Comparison of ENCODE assay signal across 39 cellular contexts in genomic region chr12:62885242-62885641, GRCh38. TPM values are rescaled to one million over a fixed set of nuclear protein-coding genes. Genes with fewer than 3 reads are reported as not detected.
"Had no signal": no experiment of that assay in that cellular context is flagged by ENCODE, and none has a peak within 500 bp of the region (broad histone marks: within the 10 kb centered on the region; RNA-seq: fewer than 3 reads in every experiment).

No MANE protein-coding gene starts in this region.

- ATAC-seq: activated naive CD4-positive, alpha-beta T cell treated with anti-CD3 and anti-CD28 coated beads, Interleukin-2, amount 50 U/mL, for 72 hours; activated naive CD8-positive, alpha-beta T cell treated with anti-CD3 and anti-CD28 coated beads, Interleukin-2, amount 50 U/mL, for 24 hours; activated T-cell treated with anti-CD3 and anti-CD28 coated beads, Interleukin-2, amount 50 U/mL, for 4 hours; activated T-cell treated with anti-CD3 and anti-CD28 coated beads, Interleukin-2, amount 50 U/mL, for 72 hours; activated T-helper 17 cell treated with anti-CD3 and anti-CD28 coated beads, Interleukin-2, amount 50 U/mL, for 72 hours; body of pancreas had no signal

- H3K4me3 Mint-ChIP-seq: activated naive CD4-positive, alpha-beta T cell treated with anti-CD3 and anti-CD28 coated beads for 36 hours; activated naive CD4-positive, alpha-beta T cell treated with anti-CD3 and anti-CD28 coated beads, Interleukin-2, amount 10 ng/mL, durations not matched to agents 7 days and 5 days; activated naive CD4-positive, alpha-beta T cell treated with anti-CD3 and anti-CD28 coated beads, Interleukin-2, amount 50 U/mL, for 24 hours; activated naive CD8-positive, alpha-beta T cell; activated naive CD8-positive, alpha-beta T cell treated with anti-CD3 and anti-CD28 coated beads for 36 hours; activated naive CD8-positive, alpha-beta T cell treated with anti-CD3 and anti-CD28 coated beads, Interleukin-2, amount 10 ng/mL, durations not matched to agents 7 days and 5 days; activated naive CD8-positive, alpha-beta T cell treated with anti-CD3 and anti-CD28 coated beads, Interleukin-2, amount 50 U/mL, for 24 hours; activated T-cell treated with anti-CD3 and anti-CD28 coated beads, Interleukin-2, amount 50 U/mL, for 24 hours; activated T-cell treated with anti-CD3 and anti-CD28 coated beads, Interleukin-2, amount 50 U/mL, for 4 hours; activated T-cell treated with anti-CD3 and anti-CD28 coated beads, Interleukin-2, amount 50 U/mL, for 72 hours; activated T-helper 1 cell treated with anti-CD3 and anti-CD28 coated beads, Interleukin-12 subunit alpha, Interleukin-12 subunit beta, Interleukin-2, Interleukin-4 antibody, amounts not matched to agents 30 ng/mL and 10 ng/mL and 1 ng/mL, durations not matched to agents 14 hours and 24 hours and 36 hours; activated T-helper 17 cell treated with anti-CD3 and anti-CD28 coated beads, Interleukin-2, amount 50 U/mL, for 72 hours; brain; central memory CD8-positive, alpha-beta T cell had no signal

- H3K36me3 Mint-ChIP-seq: activated naive CD4-positive, alpha-beta T cell treated with anti-CD3 and anti-CD28 coated beads, Interleukin-2, amount 10 ng/mL, durations not matched to agents 7 days and 5 days; activated naive CD4-positive, alpha-beta T cell treated with anti-CD3 and anti-CD28 coated beads, Interleukin-2, amount 50 U/mL, for 24 hours; activated naive CD4-positive, alpha-beta T cell treated with anti-CD3 and anti-CD28 coated beads, Interleukin-2, amount 50 U/mL, for 72 hours; activated naive CD8-positive, alpha-beta T cell treated with anti-CD3 and anti-CD28 coated beads for 36 hours; activated naive CD8-positive, alpha-beta T cell treated with anti-CD3 and anti-CD28 coated beads, Interleukin-2, amount 10 ng/mL, durations not matched to agents 7 days and 5 days; brain had no signal

- H3K4me1 Mint-ChIP-seq: activated naive CD4-positive, alpha-beta T cell treated with anti-CD3 and anti-CD28 coated beads, Interleukin-2, amount 10 ng/mL, durations not matched to agents 7 days and 5 days; activated naive CD4-positive, alpha-beta T cell treated with anti-CD3 and anti-CD28 coated beads, Interleukin-2, amount 50 U/mL, for 24 hours; activated naive CD8-positive, alpha-beta T cell treated with anti-CD3 and anti-CD28 coated beads for 36 hours; activated naive CD8-positive, alpha-beta T cell treated with anti-CD3 and anti-CD28 coated beads, Interleukin-2, amount 10 ng/mL, durations not matched to agents 7 days and 5 days; activated naive CD8-positive, alpha-beta T cell treated with anti-CD3 and anti-CD28 coated beads, Interleukin-2, amount 50 U/mL, for 24 hours; activated T-helper 17 cell treated with anti-CD3 and anti-CD28 coated beads, Interleukin-2, amount 50 U/mL, for 72 hours; brain; central memory CD8-positive, alpha-beta T cell had no signal

- H3K9me3 ChIP-seq: adrenal gland, ascending aorta, body of pancreas, breast epithelium had no signal

- H3K4me3 ChIP-seq: adrenal gland, ascending aorta, body of pancreas, breast epithelium, cardiac muscle cell had no signal

- H3K27me3 ChIP-seq: adrenal gland, ascending aorta, body of pancreas, brain microvascular endothelial cell, breast epithelium had no signal

- H3K9me3 Mint-ChIP-seq: activated naive CD4-positive, alpha-beta T cell treated with anti-CD3 and anti-CD28 coated beads for 36 hours; activated naive CD4-positive, alpha-beta T cell treated with anti-CD3 and anti-CD28 coated beads, Interleukin-2, amount 10 ng/mL, durations not matched to agents 7 days and 5 days; activated naive CD4-positive, alpha-beta T cell treated with anti-CD3 and anti-CD28 coated beads, Interleukin-2, amount 50 U/mL, for 24 hours; activated naive CD8-positive, alpha-beta T cell treated with anti-CD3 and anti-CD28 coated beads for 36 hours; activated naive CD8-positive, alpha-beta T cell treated with anti-CD3 and anti-CD28 coated beads, Interleukin-2, amount 50 U/mL, for 24 hours; activated T-cell treated with anti-CD3 and anti-CD28 coated beads, Interleukin-2, amount 50 U/mL, for 24 hours; activated T-cell treated with anti-CD3 and anti-CD28 coated beads, Interleukin-2, amount 50 U/mL, for 72 hours; activated T-helper 1 cell treated with anti-CD3 and anti-CD28 coated beads, Interleukin-12 subunit alpha, Interleukin-12 subunit beta, Interleukin-2, Interleukin-4 antibody, amounts not matched to agents 30 ng/mL and 10 ng/mL and 1 ng/mL, durations not matched to agents 14 hours and 24 hours and 36 hours; activated T-helper 17 cell treated with anti-CD3 and anti-CD28 coated beads, Interleukin-2, amount 50 U/mL, for 72 hours; activated T-helper 2 cell treated with anti-CD3 and anti-CD28 coated beads, Interferon-gamma antibody, Interleukin-2, Interleukin-4, amounts not matched to agents 10 μg/mL and 5 μg/mL and 100 μg/mL, durations not matched to agents 14 hours and 24 hours and 36 hours; central memory CD8-positive, alpha-beta T cell had no signal

- H3K36me3 ChIP-seq: adrenal gland, ascending aorta, brain microvascular endothelial cell, breast epithelium, cardiac muscle cell had no signal

- DNase-seq: activated effector memory CD4-positive, alpha-beta T cell treated with anti-CD3 and anti-CD28 coated beads, Interleukin-2, amount 50 U/mL, for 16 hours; activated effector memory CD4-positive, alpha-beta T cell treated with Interleukin-2 at 50 U/mL for 16 hours; activated gamma-delta T cell; activated gamma-delta T cell treated with Interleukin-2 at 50 U/mL for 16 hours; activated naive CD4-positive, alpha-beta T cell; activated naive CD4-positive, alpha-beta T cell treated with anti-CD3 and anti-CD28 coated beads for 36 hours; activated naive CD4-positive, alpha-beta T cell treated with anti-CD3 and anti-CD28 coated beads, Interleukin-2, amount 10 ng/mL, durations not matched to agents 7 days and 5 days; activated naive CD4-positive, alpha-beta T cell treated with anti-CD3 and anti-CD28 coated beads, Interleukin-2, amount 50 U/mL, for 16 hours; activated naive CD4-positive, alpha-beta T cell treated with Interleukin-2 at 50 U/mL for 16 hours; activated naive CD8-positive, alpha-beta T cell treated with anti-CD3 and anti-CD28 coated beads for 36 hours; activated naive CD8-positive, alpha-beta T cell treated with anti-CD3 and anti-CD28 coated beads, Interleukin-2, amount 10 ng/mL, durations not matched to agents 7 days and 5 days; activated naive CD8-positive, alpha-beta T cell treated with anti-CD3 and anti-CD28 coated beads, Interleukin-2, amount 50 U/mL, for 24 hours; activated T-cell treated with anti-CD3 and anti-CD28 coated beads, Interleukin-2, amount 50 U/mL, for 24 hours; activated T-cell treated with anti-CD3 and anti-CD28 coated beads, Interleukin-2, amount 50 U/mL, for 4 hours; activated T-cell treated with anti-CD3 and anti-CD28 coated beads, Interleukin-2, amount 50 U/mL, for 48 hours; activated T-cell treated with anti-CD3 and anti-CD28 coated beads, Interleukin-2, amount 50 U/mL, for 72 hours; adrenal gland; amniotic stem cell; amygdala; anterior cingulate cortex; aorta; body of pancreas; brain microvascular endothelial cell; caudate nucleus; central memory CD4-positive, alpha-beta T cell; cerebellar nuclear complex had no signal

- H3K27ac ChIP-seq: adrenal gland, ascending aorta, brain microvascular endothelial cell, breast epithelium, cardiac muscle cell had no signal

- H3K27ac Mint-ChIP-seq: activated naive CD4-positive, alpha-beta T cell treated with anti-CD3 and anti-CD28 coated beads for 36 hours; activated naive CD4-positive, alpha-beta T cell treated with anti-CD3 and anti-CD28 coated beads, Interleukin-2, amount 10 ng/mL, durations not matched to agents 7 days and 5 days; activated naive CD4-positive, alpha-beta T cell treated with anti-CD3 and anti-CD28 coated beads, Interleukin-2, amount 50 U/mL, for 24 hours; activated naive CD4-positive, alpha-beta T cell treated with anti-CD3 and anti-CD28 coated beads, Interleukin-2, amount 50 U/mL, for 72 hours; activated naive CD8-positive, alpha-beta T cell; activated naive CD8-positive, alpha-beta T cell treated with anti-CD3 and anti-CD28 coated beads for 36 hours; activated naive CD8-positive, alpha-beta T cell treated with anti-CD3 and anti-CD28 coated beads, Interleukin-2, amount 10 ng/mL, durations not matched to agents 7 days and 5 days; activated naive CD8-positive, alpha-beta T cell treated with anti-CD3 and anti-CD28 coated beads, Interleukin-2, amount 50 U/mL, for 24 hours; activated T-cell treated with anti-CD3 and anti-CD28 coated beads, Interleukin-2, amount 50 U/mL, for 24 hours; activated T-cell treated with anti-CD3 and anti-CD28 coated beads, Interleukin-2, amount 50 U/mL, for 72 hours; activated T-helper 1 cell treated with anti-CD3 and anti-CD28 coated beads, Interleukin-12 subunit alpha, Interleukin-12 subunit beta, Interleukin-2, Interleukin-4 antibody, amounts not matched to agents 30 ng/mL and 10 ng/mL and 1 ng/mL, durations not matched to agents 14 hours and 24 hours and 36 hours; activated T-helper 17 cell treated with anti-CD3 and anti-CD28 coated beads, Interleukin-2, amount 50 U/mL, for 72 hours; activated T-helper 2 cell treated with anti-CD3 and anti-CD28 coated beads, Interferon-gamma antibody, Interleukin-2, Interleukin-4, amounts not matched to agents 10 μg/mL and 5 μg/mL and 100 μg/mL, durations not matched to agents 14 hours and 24 hours and 36 hours; brain had no signal

- H3K4me1 ChIP-seq: adrenal gland, ascending aorta, breast epithelium had no signal

- FAIRE-seq: astrocyte, bronchial epithelial cell had no signal

- H3K27me3 Mint-ChIP-seq: activated naive CD8-positive, alpha-beta T cell; activated naive CD8-positive, alpha-beta T cell treated with anti-CD3 and anti-CD28 coated beads for 36 hours; brain had no signal

RNA-seq across cellular contexts. Expression of gene PPM1H, which starts 49.7 kb away (rescaled TPM):
- total RNA-seq: activated naive CD4-positive, alpha-beta T cell treated with anti-CD3 and anti-CD28 coated beads for 36 hours; activated T-cell treated with anti-CD3 and anti-CD28 coated beads, Interleukin-2, amount 50 U/mL, for 72 hours; activated T-helper 1 cell treated with anti-CD3 and anti-CD28 coated beads, Interleukin-12 subunit alpha, Interleukin-12 subunit beta, Interleukin-2, Interleukin-4 antibody, amounts not matched to agents 30 ng/mL and 10 ng/mL and 1 ng/mL, durations not matched to agents 14 hours and 24 hours and 36 hours; activated T-helper 17 cell treated with anti-CD3 and anti-CD28 coated beads, Interleukin-2, amount 50 U/mL, for 72 hours; activated T-helper 2 cell treated with anti-CD3 and anti-CD28 coated beads, Interferon-gamma antibody, Interleukin-2, Interleukin-4, amounts not matched to agents 10 μg/mL and 5 μg/mL and 100 μg/mL, durations not matched to agents 14 hours and 24 hours and 36 hours had no signal
